Comparison of ENCODE assay signal across 13 cellular contexts in genomic region chr17:66663041-66663494, GRCh38.
"Had no signal": no experiment of that assay in that cellular context is flagged by ENCODE, and none has a peak within 500 bp of the region (broad histone marks: within the 10 kb centered on the region; RNA-seq: fewer than 3 reads in every experiment).

No MANE protein-coding gene starts in this region.

- H3K4me3 Mint-ChIP-seq: activated naive CD8-positive, alpha-beta T cell treated with anti-CD3 and anti-CD28 coated beads, Interleukin-2, amount 10 ng/mL, durations not matched to agents 7 days and 5 days; activated T-cell treated with anti-CD3 and anti-CD28 coated beads, Interleukin-2, amount 50 U/mL, for 4 hours had no signal

- H3K9me3 ChIP-seq: thyroid gland had no signal

- H3K4me3 ChIP-seq: thyroid gland had no signal

- H3K27ac ChIP-seq: thyroid gland had no signal

- ATAC-seq: activated T-cell treated with anti-CD3 and anti-CD28 coated beads, Interleukin-2, amount 50 U/mL, for 4 hours had no signal

- DNase-seq: activated CD4-positive, alpha-beta T cell treated with anti-CD3 and anti-CD28 coated beads, Interleukin-2, amount 50 U/mL, for 48 hours; activated CD4-positive, CD25-positive, alpha-beta regulatory T cell treated with anti-CD3 and anti-CD28 coated beads, Interleukin-2, amount 50 U/mL, for 72 hours; activated gamma-delta T cell treated with Interleukin-2 at 50 U/mL for 16 hours; activated naive CD8-positive, alpha-beta T cell treated with anti-CD3 and anti-CD28 coated beads, Interleukin-2, amount 10 ng/mL, durations not matched to agents 7 days and 5 days; activated T-cell treated with anti-CD3 and anti-CD28 coated beads, Interleukin-2, amount 50 U/mL, for 4 hours; anterior cingulate cortex; cerebellar nuclear complex; effector memory CD4-positive, alpha-beta T cell; foreskin melanocyte; head of caudate nucleus; stimulated activated CD4-positive, alpha-beta T cell treated with anti-CD3 and anti-CD28 coated beads, Interleukin-12 subunit alpha, Interleukin-12 subunit beta, amount 100 ng/mL, for 4 hours; stimulated activated CD4-positive, alpha-beta T cell treated with anti-CD3 and anti-CD28 coated beads, Interleukin-2, amount 100 ng/mL, for 24 hours; thyroid gland had no signal

- H3K36me3 ChIP-seq: thyroid gland had no signal

- H3K9me3 Mint-ChIP-seq: activated T-cell treated with anti-CD3 and anti-CD28 coated beads, Interleukin-2, amount 50 U/mL, for 4 hours had no signal

- H3K27ac Mint-ChIP-seq: activated naive CD8-positive, alpha-beta T cell treated with anti-CD3 and anti-CD28 coated beads, Interleukin-2, amount 10 ng/mL, durations not matched to agents 7 days and 5 days had no signal

- H3K27me3 ChIP-seq: thyroid gland had no signal

- H3K27me3 Mint-ChIP-seq: activated naive CD8-positive, alpha-beta T cell treated with anti-CD3 and anti-CD28 coated beads, Interleukin-2, amount 10 ng/mL, durations not matched to agents 7 days and 5 days had no signal
